ENCODE assay signal across 14 cellular contexts in the genomic region with DNA sequence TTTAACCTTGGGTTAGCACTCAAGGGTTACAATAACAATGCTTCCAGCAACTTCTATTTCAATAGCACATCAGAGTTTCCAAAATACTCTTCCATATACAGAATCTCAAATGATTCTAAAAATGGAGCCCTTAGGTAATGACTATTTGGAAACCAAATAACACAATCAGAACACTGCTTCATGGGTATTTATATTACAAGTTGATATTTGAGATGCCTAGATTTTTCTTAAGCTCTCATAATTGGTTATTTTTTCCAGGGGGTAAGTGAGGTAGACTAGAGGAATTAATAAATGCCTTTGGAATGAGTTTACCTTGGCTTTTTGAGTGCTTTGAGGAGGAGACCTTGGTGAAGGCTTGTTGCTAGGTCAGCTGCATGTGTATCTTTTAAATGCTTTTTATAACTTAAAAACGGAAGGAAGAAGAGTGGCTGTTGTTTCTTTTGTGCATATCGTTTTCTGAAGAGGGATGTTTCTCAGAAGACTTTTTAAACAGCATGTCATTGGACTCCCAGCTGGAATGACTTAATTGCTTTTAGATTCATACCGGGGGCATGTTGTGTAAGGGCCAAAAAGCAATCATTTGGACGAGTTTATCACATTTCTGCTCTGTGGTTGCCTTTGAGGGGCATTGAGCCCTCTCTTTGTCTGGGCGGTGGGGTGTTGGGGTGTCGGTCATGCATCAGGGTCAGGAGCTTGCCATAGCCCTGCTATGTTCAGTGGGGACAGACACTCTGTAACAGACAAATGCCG.
DNase-seq lines count a peak whose midpoint lies in the region; ATAC-seq and TF ChIP-seq lines count a peak whose summit lies in the region.
"Had no signal": no experiment of that assay in that cellular context is flagged by ENCODE, and none has a peak within 500 bp of the region (broad histone marks: within the 10 kb centered on the region; RNA-seq: fewer than 3 reads in every experiment).

No MANE protein-coding gene starts in this region.

- DNase-seq in EH (ENCODE audit: low read depth), result peak; percentile 73
- no peak for DNase-seq in WTC11 (ENCODE audit: low spot score)
- DNase-seq in left ventricle myocardium superior, result no peak
- no peak for DNase-seq in sciatic nerve (ENCODE audit: low spot score)
- DNase-seq in naive thymus-derived CD4-positive, alpha-beta T cell, result no peak
- no peak for DNase-seq in GM19238 (ENCODE audit: insufficient read length, low spot score)
- DNase-seq in T-helper 2 cell treated with Interferon-gamma antibody and Interleukin-4, amounts not matched to agents 5 μg/mL and 100 μg/mL, for 36 hours (ENCODE audit: low spot score), result no peak
- no peak for DNase-seq in medulla oblongata (ENCODE audit: extremely low spot score)
- DNase-seq: activated effector memory CD4-positive, alpha-beta T cell treated with anti-CD3 and anti-CD28 coated beads, Interleukin-2, amount 50 U/mL, for 16 hours; GF-D8; NCI-H187 treated with DMSO at 0.1 percent for 48 hours; SJCRH30; stimulated activated CD4-positive, alpha-beta T cell treated with anti-CD3 and anti-CD28 coated beads, Interleukin-4, amount 100 ng/mL, for 1 hour had no signal

- POLR2A ChIA-PET in WTC11 (lab: Charles Lee), result interaction anchor here (0.5 to 0.6 kb wide), 2 partner anchors 9 to 214 kb away, joined by 3 read pairs; no protein-coding TSS in a partner anchor
- POLR2A ChIA-PET in naive thymus-derived CD4-positive, alpha-beta T cell (lab: Charles Lee), result no interaction called here

- peak overlapping the region; percentile 46 for H3K27ac Mint-ChIP-seq in WTC11
- peak overlapping the region in 3 of 9 donors; percentile 14 to 30 (median 17) for H3K27ac Mint-ChIP-seq in naive thymus-derived CD4-positive, alpha-beta T cell
- no peak overlapping the region for H3K27ac Mint-ChIP-seq in T-helper 2 cell treated with Interferon-gamma antibody and Interleukin-4, amounts not matched to agents 5 μg/mL and 100 μg/mL, for 36 hours
- H3K27ac Mint-ChIP-seq: stimulated activated memory B cell treated with anti-CD40 and anti-IgM and Interleukin-4, amounts not matched to agents 10 μg/mL and 1 μg/mL and 100 μg/mL, for 72 hours had no signal

- ATAC-seq in WTC11 (no peak), left ventricle myocardium superior (peak; percentile 39), sciatic nerve (peak; percentile 23)
- no peak for ATAC-seq in naive thymus-derived CD4-positive, alpha-beta T cell
- ATAC-seq: stimulated activated memory B cell treated with anti-CD40 and anti-IgM and Interleukin-4, amounts not matched to agents 10 μg/mL and 1 μg/mL and 100 μg/mL, for 72 hours had no signal

- H3K9me3 Mint-ChIP-seq in WTC11, result no peaks in the 10 kb centered on the region
- H3K9me3 Mint-ChIP-seq in naive thymus-derived CD4-positive, alpha-beta T cell, result no peaks in the 10 kb centered on the region
- no peaks in the 10 kb centered on the region for H3K9me3 Mint-ChIP-seq in T-helper 2 cell treated with Interferon-gamma antibody and Interleukin-4, amounts not matched to agents 5 μg/mL and 100 μg/mL, for 36 hours
- H3K9me3 Mint-ChIP-seq: stimulated activated memory B cell treated with anti-CD40 and anti-IgM and Interleukin-4, amounts not matched to agents 10 μg/mL and 1 μg/mL and 100 μg/mL, for 72 hours had no signal

- CTCF ChIA-PET in WTC11 (lab: Charles Lee), result interaction anchor here (1.0 kb wide), 1 partner anchor 1107 kb away, joined by 3 read pairs; no protein-coding TSS in a partner anchor
- CTCF ChIA-PET in naive thymus-derived CD4-positive, alpha-beta T cell (lab: Charles Lee), result interaction anchor here (1.3 kb wide), 1 partner anchor 13 kb away, joined by 4 read pairs; no protein-coding TSS in a partner anchor

- peaks cover 0 to 7% (median 0%) of the 10 kb centered on the region in 3 experiments for H3K36me3 ChIP-seq in naive thymus-derived CD4-positive, alpha-beta T cell (ENCODE audit: control insufficient read depth in 2 of 3, insufficient read depth in 3 of 3, low read length in 3 of 3)
- H3K36me3 ChIP-seq: SJCRH30 had no signal

- TF ChIP-seq CTCF in WTC11 (IDR thresholded peaks at IDR 0.05), result no peak

- H3K27ac ChIP-seq in naive thymus-derived CD4-positive, alpha-beta T cell (ENCODE audit: low read depth, low read length), result no peak overlapping the region
- H3K27ac ChIP-seq: SJCRH30 had no signal

- H3K9me3 ChIP-seq in naive thymus-derived CD4-positive, alpha-beta T cell (ENCODE audit: control insufficient read depth in 2 of 3, low read length in 3 of 3), result no peaks in the 10 kb centered on the region
- H3K9me3 ChIP-seq: SJCRH30 had no signal

- H3K27me3 ChIP-seq in naive thymus-derived CD4-positive, alpha-beta T cell (ENCODE audit: control insufficient read depth in 2 of 2, insufficient read depth in 2 of 2, low read length in 2 of 2), result no peaks in the 10 kb centered on the region
- H3K27me3 ChIP-seq: SJCRH30 had no signal

- H3K4me3 ChIP-seq in naive thymus-derived CD4-positive, alpha-beta T cell (ENCODE audit: low read length), result no peak overlapping the region
- H3K4me3 ChIP-seq: SJCRH30 had no signal

- H3K4me3 Mint-ChIP-seq in WTC11, result no peak overlapping the region
- H3K4me3 Mint-ChIP-seq in naive thymus-derived CD4-positive, alpha-beta T cell, result no peak overlapping the region
- no peak overlapping the region for H3K4me3 Mint-ChIP-seq in T-helper 2 cell treated with Interferon-gamma antibody and Interleukin-4, amounts not matched to agents 5 μg/mL and 100 μg/mL, for 36 hours
- H3K4me3 Mint-ChIP-seq: stimulated activated memory B cell treated with anti-CD40 and anti-IgM and Interleukin-4, amounts not matched to agents 10 μg/mL and 1 μg/mL and 100 μg/mL, for 72 hours had no signal

- peaks cover 93% of the 10 kb centered on the region for H3K4me1 Mint-ChIP-seq in WTC11
- peaks cover 37 to 79% (median 57%) of the 10 kb centered on the region in 7 donors for H3K4me1 Mint-ChIP-seq in naive thymus-derived CD4-positive, alpha-beta T cell
- peaks cover 20% of the 10 kb centered on the region for H3K4me1 Mint-ChIP-seq in T-helper 2 cell treated with Interferon-gamma antibody and Interleukin-4, amounts not matched to agents 5 μg/mL and 100 μg/mL, for 36 hours (ENCODE audit: low read depth)

- intact Hi-C loops in left ventricle myocardium superior (cut with micrococcal nuclease) (no loop called here), sciatic nerve (cut with DNase I) (no loop called here)
- intact Hi-C loops in naive thymus-derived CD4-positive, alpha-beta T cell (cut with micrococcal nuclease), result no loop called here

- H3K36me3 Mint-ChIP-seq in WTC11, result peaks cover 26% of the 10 kb centered on the region
- peaks cover 5 to 26% (median 11%) of the 10 kb centered on the region in 5 donors for H3K36me3 Mint-ChIP-seq in naive thymus-derived CD4-positive, alpha-beta T cell
- H3K36me3 Mint-ChIP-seq in T-helper 2 cell treated with Interferon-gamma antibody and Interleukin-4, amounts not matched to agents 5 μg/mL and 100 μg/mL, for 36 hours (ENCODE audit: low read depth), result peaks cover 29% of the 10 kb centered on the region

- no peaks in the 10 kb centered on the region for H3K27me3 Mint-ChIP-seq in WTC11 (ENCODE audit: low read depth)
- no peaks in the 10 kb centered on the region for H3K27me3 Mint-ChIP-seq in naive thymus-derived CD4-positive, alpha-beta T cell
- no peaks in the 10 kb centered on the region for H3K27me3 Mint-ChIP-seq in T-helper 2 cell treated with Interferon-gamma antibody and Interleukin-4, amounts not matched to agents 5 μg/mL and 100 μg/mL, for 36 hours (ENCODE audit: low read depth)
- H3K27me3 Mint-ChIP-seq: stimulated activated memory B cell treated with anti-CD40 and anti-IgM and Interleukin-4, amounts not matched to agents 10 μg/mL and 1 μg/mL and 100 μg/mL, for 72 hours had no signal

- peaks cover 0 to 6% of the 10 kb centered on the region in 2 donors for H3K4me1 ChIP-seq in naive thymus-derived CD4-positive, alpha-beta T cell (ENCODE audit: control insufficient read depth in 2 of 2, insufficient read depth in 2 of 2, low read length in 2 of 2)

TF ChIP-seq in WTC11, 78 proteins besides CTCF, POLR2A, EP300 and RAD21:
- TF ChIP-seq GTF2I (CRISPR knock-in tag; conservative IDR thresholded peaks at IDR 0.05) (no peak), RELA (CRISPR knock-in tag; IDR thresholded peaks at IDR 0.05; ENCODE audit: borderline replicate concordance) (no peak), NFE2L1 (CRISPR knock-in tag; IDR thresholded peaks at IDR 0.05) (no peak), ZNF396 (CRISPR knock-in tag; IDR thresholded peaks at IDR 0.05; ENCODE audit: borderline replicate concordance) (no peak), MYBL2 (CRISPR knock-in tag; IDR thresholded peaks at IDR 0.05) (no peak)

Comparison
In these comparisons a context has a peak if more than half of its experiments do, and no peak if none do; other contexts are left out.
1. ATAC-seq: peak in left ventricle myocardium superior (single experiment) and sciatic nerve (single experiment); none in WTC11 (single experiment) and naive thymus-derived CD4-positive, alpha-beta T cell (single experiment).